1 cellular context compared by ENCODE assay signal in genomic region chr15:52060511-52060910, GRCh38.
TF ChIP-seq lines count a peak whose summit lies in the region.

No MANE protein-coding gene starts in this region.

TF ChIP-seq in K562, 482 proteins besides CTCF, POLR2A, EP300 and RAD21:
- no peak for TF ChIP-seq UBTF (IDR thresholded peaks at IDR 0.05; ENCODE audit: borderline replicate concordance in 1 of 2, low read depth in 2 of 2, low read length in 2 of 2)
- no peak for TF ChIP-seq TAF15 (IDR thresholded peaks at IDR 0.05; ENCODE audit: low read depth, low read length)
- no peak for TF ChIP-seq MBD1 (CRISPR knock-in tag; IDR thresholded peaks at IDR 0.05)
- no peak for TF ChIP-seq CEBPG (CRISPR knock-in tag; IDR thresholded peaks at IDR 0.05)
- TF ChIP-seq CEBPG (tag; conservative IDR thresholded peaks at IDR 0.05 in 1 of 2, IDR thresholded peaks at IDR 0.05 in 1 of 2) = peak in 1 of 2 experiments; percentile 40; a peak in 1 of 4 replicates
- TF ChIP-seq HMBOX1 (IDR thresholded peaks at IDR 0.05) = peak; percentile 38; the same call in 1 of the 2 replicates
- TF ChIP-seq MCM7 (IDR thresholded peaks at IDR 0.05) = no peak
- TF ChIP-seq ZC3H4 (CRISPR knock-in tag; IDR thresholded peaks at IDR 0.05; ENCODE audit: borderline replicate concordance) = no peak
TF ChIP-seq in K562: peak in this region for 2.
